ENCODE assay signal across 8 cellular contexts in genomic region chr4:184384056-184384809, GRCh38.
DNase-seq lines count a peak whose midpoint lies in the region; ATAC-seq lines count a peak whose summit lies in the region.

No MANE protein-coding gene starts in this region.

- H3K4me1 Mint-ChIP-seq in IgD-negative memory B cell = peaks cover 61 to 71% (median 62%) of the 10 kb centered on the region in 3 donors
- H3K4me1 Mint-ChIP-seq in activated naive CD8-positive, alpha-beta T cell treated with anti-CD3 and anti-CD28 coated beads for 36 hours = peaks cover 59% of the 10 kb centered on the region
- H3K4me1 Mint-ChIP-seq in stimulated activated memory B cell treated with anti-CD40 and anti-IgM and Interleukin-4, amounts not matched to agents 10 μg/mL and 1 μg/mL and 100 μg/mL, for 72 hours = peaks cover 74% of the 10 kb centered on the region

- no peaks in the 10 kb centered on the region for H3K9me3 Mint-ChIP-seq in IgD-negative memory B cell
- peaks cover 5% of the 10 kb centered on the region for H3K9me3 Mint-ChIP-seq in activated naive CD8-positive, alpha-beta T cell treated with anti-CD3 and anti-CD28 coated beads for 36 hours
- peaks cover 5% of the 10 kb centered on the region for H3K9me3 Mint-ChIP-seq in stimulated activated memory B cell treated with anti-CD40 and anti-IgM and Interleukin-4, amounts not matched to agents 10 μg/mL and 1 μg/mL and 100 μg/mL, for 72 hours

- peak overlapping the region; percentile 19 to 81 (median 29) for H3K27ac Mint-ChIP-seq in IgD-negative memory B cell
- H3K27ac Mint-ChIP-seq in activated naive CD8-positive, alpha-beta T cell treated with anti-CD3 and anti-CD28 coated beads for 36 hours = peak overlapping the region; percentile 81
- peak overlapping the region; percentile 84 for H3K27ac Mint-ChIP-seq in stimulated activated memory B cell treated with anti-CD40 and anti-IgM and Interleukin-4, amounts not matched to agents 10 μg/mL and 1 μg/mL and 100 μg/mL, for 72 hours

- H3K27me3 Mint-ChIP-seq in IgD-negative memory B cell = peaks cover 3% of the 10 kb centered on the region
- H3K27me3 Mint-ChIP-seq in activated naive CD8-positive, alpha-beta T cell treated with anti-CD3 and anti-CD28 coated beads for 36 hours = no peaks in the 10 kb centered on the region
- no peaks in the 10 kb centered on the region for H3K27me3 Mint-ChIP-seq in stimulated activated memory B cell treated with anti-CD40 and anti-IgM and Interleukin-4, amounts not matched to agents 10 μg/mL and 1 μg/mL and 100 μg/mL, for 72 hours

- peaks cover 2% of the 10 kb centered on the region for H3K36me3 Mint-ChIP-seq in IgD-negative memory B cell
- peaks cover 50% of the 10 kb centered on the region for H3K36me3 Mint-ChIP-seq in activated naive CD8-positive, alpha-beta T cell treated with anti-CD3 and anti-CD28 coated beads for 36 hours
- peaks cover 42% of the 10 kb centered on the region for H3K36me3 Mint-ChIP-seq in stimulated activated memory B cell treated with anti-CD40 and anti-IgM and Interleukin-4, amounts not matched to agents 10 μg/mL and 1 μg/mL and 100 μg/mL, for 72 hours

- ATAC-seq in GM18498 (IDR thresholded peaks at IDR 0.05; ENCODE audit: unreplicated experiment) = peak; percentile 84
- peak; percentile 73 for ATAC-seq in GM21786 (IDR thresholded peaks at IDR 0.05; ENCODE audit: unreplicated experiment)
- peak; percentile 87 for ATAC-seq in stimulated activated memory B cell treated with anti-CD40 and anti-IgM and Interleukin-4, amounts not matched to agents 10 μg/mL and 1 μg/mL and 100 μg/mL, for 72 hours

- peak overlapping the region; percentile 65 to 93 (median 82) for H3K4me3 Mint-ChIP-seq in IgD-negative memory B cell
- peak overlapping the region; percentile 41 for H3K4me3 Mint-ChIP-seq in activated naive CD8-positive, alpha-beta T cell treated with anti-CD3 and anti-CD28 coated beads for 36 hours
- H3K4me3 Mint-ChIP-seq in stimulated activated memory B cell treated with anti-CD40 and anti-IgM and Interleukin-4, amounts not matched to agents 10 μg/mL and 1 μg/mL and 100 μg/mL, for 72 hours = peak overlapping the region; percentile 58

- DNase-seq in activated naive CD8-positive, alpha-beta T cell treated with anti-CD3 and anti-CD28 coated beads for 36 hours = peak; percentile 19
- DNase-seq in hepatic stellate cell (ENCODE audit: low spot score) = peak; percentile 49
- no peak for DNase-seq in cerebellar cortex (ENCODE audit: low spot score)
- no peak for DNase-seq in NCI-H524 treated with DMSO at 0.1 percent for 48 hours (lab: John Stamatoyannopoulos, UW)

Comparison
In these comparisons a context has a peak if more than half of its experiments do, and no peak if none do; other contexts are left out.
1. H3K27ac Mint-ChIP-seq: peak in every context shown above with its lines; median percentile 84 in stimulated activated memory B cell treated with anti-CD40 and anti-IgM and Interleukin-4, amounts not matched to agents 10 μg/mL and 1 μg/mL and 100 μg/mL, for 72 hours; 81 in activated naive CD8-positive, alpha-beta T cell treated with anti-CD3 and anti-CD28 coated beads for 36 hours; 29 in IgD-negative memory B cell.
2. DNase-seq: peak in activated naive CD8-positive, alpha-beta T cell treated with anti-CD3 and anti-CD28 coated beads for 36 hours (single experiment) and hepatic stellate cell (single experiment); none in cerebellar cortex (single experiment) and NCI-H524 treated with DMSO at 0.1 percent for 48 hours (single experiment).
3. Peak in every context shown above with its lines, with median percentiles within 50 percentile points of each other: ATAC-seq and H3K4me3 Mint-ChIP-seq.